Comparison of ENCODE assay signal across 9 cellular contexts in genomic region chr7:33334349-33334748, GRCh38.
DNase-seq lines count a peak whose midpoint lies in the region; ATAC-seq and TF ChIP-seq lines count a peak whose summit lies in the region.
"Had no signal": no experiment of that assay in that cellular context is flagged by ENCODE, and none has a peak within 500 bp of the region (broad histone marks: within the 10 kb centered on the region; RNA-seq: fewer than 3 reads in every experiment).

No MANE protein-coding gene starts in this region.

- no peaks in the 10 kb centered on the region for H3K27me3 ChIP-seq in heart right ventricle
- H3K27me3 ChIP-seq in upper lobe of right lung, result no peaks in the 10 kb centered on the region

- no peaks in the 10 kb centered on the region for H3K27me3 Mint-ChIP-seq in natural killer cell treated with Interleukin-12 subunit alpha and Interleukin-12 subunit beta and Interleukin-15 and Interleukin-18, amount 100 ng/mL, for 72 hours

- no peaks in the 10 kb centered on the region for H3K9me3 Mint-ChIP-seq in natural killer cell treated with Interleukin-12 subunit alpha and Interleukin-12 subunit beta and Interleukin-15 and Interleukin-18, amount 100 ng/mL, for 72 hours

- H3K27ac ChIP-seq in heart right ventricle (no peak overlapping the region), upper lobe of right lung (no peak overlapping the region)

- H3K36me3 ChIP-seq in heart right ventricle, result no peaks in the 10 kb centered on the region
- no peaks in the 10 kb centered on the region for H3K36me3 ChIP-seq in upper lobe of right lung

- H3K9me3 ChIP-seq in heart right ventricle, result no peaks in the 10 kb centered on the region
- no peaks in the 10 kb centered on the region for H3K9me3 ChIP-seq in upper lobe of right lung

- H3K36me3 Mint-ChIP-seq in natural killer cell treated with Interleukin-12 subunit alpha and Interleukin-12 subunit beta and Interleukin-15 and Interleukin-18, amount 100 ng/mL, for 72 hours, result no peaks in the 10 kb centered on the region

- ATAC-seq in heart right ventricle, result no peak
- ATAC-seq in left ventricle myocardium superior, result no peak
- ATAC-seq in upper lobe of right lung, result no peak
- ATAC-seq in natural killer cell treated with Interleukin-12 subunit alpha and Interleukin-12 subunit beta and Interleukin-15 and Interleukin-18, amount 100 ng/mL, for 72 hours, result no peak
- ATAC-seq in GM18520 (IDR thresholded peaks at IDR 0.05; ENCODE audit: unreplicated experiment), result no peak

- no peaks in the 10 kb centered on the region for H3K4me1 ChIP-seq in heart right ventricle
- H3K4me1 ChIP-seq in upper lobe of right lung, result no peaks in the 10 kb centered on the region

- TF ChIP-seq CTCF in heart right ventricle (IDR thresholded peaks at IDR 0.05) (peak in 5 of 9 donors; percentile 18 to 41 (median 29)), epithelial cell of esophagus (IDR thresholded peaks at IDR 0.05; ENCODE audit: insufficient read depth, low read depth, low read length, missing control alignments) (peak; percentile 73), upper lobe of right lung (IDR thresholded peaks at IDR 0.05) (peak; percentile 20)

- intact Hi-C loops in heart right ventricle (cut with DNase I), result no loop called here
- intact Hi-C loops in left ventricle myocardium superior (cut with micrococcal nuclease), result no loop called here
- intact Hi-C loops in upper lobe of right lung (cut with DNase I), result no loop called here

- no peak overlapping the region for H3K27ac Mint-ChIP-seq in natural killer cell treated with Interleukin-12 subunit alpha and Interleukin-12 subunit beta and Interleukin-15 and Interleukin-18, amount 100 ng/mL, for 72 hours

- DNase-seq in heart right ventricle (no peak), left ventricle myocardium superior (no peak), NCI-H460 (ENCODE audit: extremely low read depth, low read depth) (peak; percentile 8), epithelial cell of esophagus (ENCODE audit: low read depth) (peak; percentile 50), upper lobe of right lung (no peak)
- no peak for DNase-seq in activated CD4-positive, alpha-beta T cell treated with anti-CD3 and anti-CD28 coated beads for 1 hour
- DNase-seq in natural killer cell treated with Interleukin-12 subunit alpha and Interleukin-12 subunit beta and Interleukin-15 and Interleukin-18, amount 100 ng/mL, for 72 hours (ENCODE audit: low spot score), result no peak
- DNase-seq: stimulated activated CD4-positive, alpha-beta T cell treated with anti-CD3 and anti-CD28 coated beads, Interleukin-2, amount 100 ng/mL, for 48 hours had no signal

- no peak overlapping the region for H3K4me3 Mint-ChIP-seq in natural killer cell treated with Interleukin-12 subunit alpha and Interleukin-12 subunit beta and Interleukin-15 and Interleukin-18, amount 100 ng/mL, for 72 hours

- no peaks in the 10 kb centered on the region for H3K4me1 Mint-ChIP-seq in natural killer cell treated with Interleukin-12 subunit alpha and Interleukin-12 subunit beta and Interleukin-15 and Interleukin-18, amount 100 ng/mL, for 72 hours (ENCODE audit: low read depth in 2 of 2)

- H3K4me3 ChIP-seq in heart right ventricle (no peak overlapping the region), epithelial cell of esophagus (ENCODE audit: low read length) (no peak overlapping the region), upper lobe of right lung (no peak overlapping the region)

- 71 to 82% methylated on average over 3 of the region's 3 CpGs for WGBS in heart right ventricle, 2 donors

Comparison
In these comparisons a context has a peak if more than half of its experiments do, and no peak if none do; other contexts are left out.
1. DNase-seq: peak in NCI-H460 (single experiment) and epithelial cell of esophagus (single experiment); none in heart right ventricle (0 of 2), left ventricle myocardium superior (single experiment), upper lobe of right lung (single experiment), activated CD4-positive, alpha-beta T cell treated with anti-CD3 and anti-CD28 coated beads for 1 hour (single experiment) and natural killer cell treated with Interleukin-12 subunit alpha and Interleukin-12 subunit beta and Interleukin-15 and Interleukin-18, amount 100 ng/mL, for 72 hours (single experiment).
2. CTCF ChIP-seq: peak in every context shown above with its lines; median percentile 73 in epithelial cell of esophagus; 29 in heart right ventricle; 20 in upper lobe of right lung.